Comparison of ENCODE assay signal across 8 cellular contexts in genomic region chr19:21835810-21836444, GRCh38. TPM values are rescaled to one million over a fixed set of nuclear protein-coding genes. Genes with fewer than 3 reads are reported as not detected.
DNase-seq lines count a peak whose midpoint lies in the region; TF ChIP-seq lines count a peak whose summit lies in the region.

ZNF43 (minus strand) TSS chr19:21836182; CDS start chr19:21836038, 144 bp downstream.

- peak within 1 kb of the TSS; percentile 97 for H2AFZ ChIP-seq in GM23248

- TF ChIP-seq POLR2A in vagina (IDR thresholded peaks at IDR 0.05): peak in 1 of 2 donors; percentile 71

- DNase-seq in GM23248: peak; percentile 96
- peak; percentile 43 for DNase-seq in NCI-H1048 (lab: John Stamatoyannopoulos, UW)
- DNase-seq in T-helper 22 cell (ENCODE audit: low read depth): peak; percentile 86
- peak; percentile 98 for DNase-seq in astrocyte of the hippocampus (ENCODE audit: low read depth, low spot score)
- DNase-seq in hepatic stellate cell (ENCODE audit: low spot score): peak; percentile 84
- peak; percentile 96 for DNase-seq in putamen (ENCODE audit: low spot score)
- peak; percentile 95 to 97 for DNase-seq in vagina (ENCODE audit: extremely low spot score in 2 of 2)

- H3K4me3 ChIP-seq in DOHH2 (ENCODE audit: low read length) (peak within 1 kb of the TSS; percentile 79), GM23248 (peak within 1 kb of the TSS; percentile 93), vagina (peak within 1 kb of the TSS; percentile 77 to 83)

- H3K9me2 ChIP-seq in DOHH2 (replicated peaks; ENCODE audit: control insufficient read depth, low read length): no peaks in the 10 kb centered on the region
- H3K9me2 ChIP-seq in GM23248 (ENCODE audit: insufficient read depth): no peaks in the 10 kb centered on the region

- 0% methylated on average over 26 to 29 of the region's 29 CpGs for WGBS in GM23248 (ENCODE audit: low coverage in 1 of 2, low lambda C conversion rate in 2 of 2, missing lambda C conversion rate in 2 of 2), 2 experiments

- peaks cover 40% of the 10 kb centered on the region for H3K36me3 ChIP-seq in DOHH2 (ENCODE audit: control insufficient read depth, low read length)
- 0 out of 2 replicates have a peak, but pooled peaks cover 5% of the 10 kb centered on the region for H3K36me3 ChIP-seq in GM23248 (ENCODE audit: low read depth)
- H3K36me3 ChIP-seq in vagina: peaks cover 0 to 6% of the 10 kb centered on the region in 2 donors

- H3K27ac ChIP-seq in DOHH2 (ENCODE audit: low read depth, low read length): peak within 1 kb of the TSS; percentile 47
- peak within 1 kb of the TSS; percentile 92 for H3K27ac ChIP-seq in GM23248
- peak within 1 kb of the TSS; percentile 90 for H3K27ac ChIP-seq in vagina

- peaks cover 12% of the 10 kb centered on the region; the same call in 1 of the 2 replicates for H3K9me3 ChIP-seq in DOHH2 (ENCODE audit: control insufficient read depth, insufficient read depth, low read length)
- no peaks in the 10 kb centered on the region for H3K9me3 ChIP-seq in GM23248 (ENCODE audit: low read depth)
- H3K9me3 ChIP-seq in vagina: no peaks in the 10 kb centered on the region

- H3K79me2 ChIP-seq in DOHH2 (ENCODE audit: control insufficient read depth, low read length) (peaks cover 40% of the 10 kb centered on the region), GM23248 (ENCODE audit: insufficient read depth) (peaks cover 42% of the 10 kb centered on the region)

- in situ Hi-C loops in GM23248 (cut with MboI): no loop called here

- H4K20me1 ChIP-seq in DOHH2 (ENCODE audit: control insufficient read depth, insufficient read depth, low read depth, low read length): no peaks in the 10 kb centered on the region
- no peaks in the 10 kb centered on the region for H4K20me1 ChIP-seq in GM23248 (ENCODE audit: insufficient read depth)

- no peaks in the 10 kb centered on the region for H3K27me3 ChIP-seq in DOHH2 (ENCODE audit: control insufficient read depth, low read length)
- H3K27me3 ChIP-seq in GM23248 (replicated peaks; ENCODE audit: insufficient read depth): no peaks in the 10 kb centered on the region
- no peaks in the 10 kb centered on the region for H3K27me3 ChIP-seq in vagina

- peak within 1 kb of the TSS; percentile 62 for H3K4me2 ChIP-seq in DOHH2 (ENCODE audit: low read length)
- H3K4me2 ChIP-seq in GM23248 (ENCODE audit: unreplicated experiment): peak within 1 kb of the TSS; percentile 92

- peaks cover 5% of the 10 kb centered on the region; the same call in 1 of the 2 replicates for H3F3A ChIP-seq in DOHH2 (ENCODE audit: control insufficient read depth, insufficient read depth)
- H3F3A ChIP-seq in GM23248 (ENCODE audit: insufficient read depth): peaks cover 12% of the 10 kb centered on the region

- no peak for TF ChIP-seq CTCF in DOHH2 (IDR thresholded peaks at IDR 0.05; ENCODE audit: low read depth, low read length, poor library complexity, severe bottlenecking)
- TF ChIP-seq CTCF in vagina (IDR thresholded peaks at IDR 0.05): no peak

- intact Hi-C loops in vagina (cut with DNase I): no loop called here

- H3K9ac ChIP-seq in GM23248: peak within 1 kb of the TSS; percentile 90

- H3K4me1 ChIP-seq in DOHH2 (ENCODE audit: control insufficient read depth, low read length) (peaks cover 10% of the 10 kb centered on the region), GM23248 (ENCODE audit: insufficient read depth) (no peaks in the 10 kb centered on the region), vagina (no peaks in the 10 kb centered on the region)

RNA-seq across cellular contexts. Expression of gene ZNF43, which starts in this region (rescaled TPM):
- total RNA-seq in GM23248 (2014; rRNA removed; shearing (Covaris generic)): 3.8 and 4.3 TPM in 2 replicates
- 3.5 and 4.4 TPM in 2 replicates for polyA plus RNA-seq in GM23248 (2016; fragmentation: Nextera tagmentation; extraction: Ambion mirVana)
- total RNA-seq in vagina: 12.0 TPM

Comparison
In these comparisons a context has a peak if more than half of its experiments do, and no peak if none do; other contexts are left out.
1. Peak in every context shown above with its lines: DNase-seq, H3K4me3 ChIP-seq and H3K27ac ChIP-seq.
2. DNase-seq: peak in every context shown above with its lines; median percentile 98 in astrocyte of the hippocampus; 96 in GM23248; 96 in putamen; 96 in vagina; 86 in T-helper 22 cell; 84 in hepatic stellate cell; 43 in NCI-H1048.